ENCODE assay signal across 16 cellular contexts in genomic region chrX:154351183-154352011, GRCh38. TPM values are rescaled to one million over a fixed set of nuclear protein-coding genes. Genes with fewer than 3 reads are reported as not detected.
DNase-seq lines count a peak whose midpoint lies in the region; ATAC-seq and TF ChIP-seq lines count a peak whose summit lies in the region.
"Had no signal": no experiment of that assay in that cellular context is flagged by ENCODE, and none has a peak within 500 bp of the region (broad histone marks: within the 10 kb centered on the region; RNA-seq: fewer than 3 reads in every experiment).

No MANE protein-coding gene starts in this region.

- no peak overlapping the region for H2AFZ ChIP-seq in OCI-LY7 (ENCODE audit: low read length)

- no peaks in the 10 kb centered on the region for H3K27me3 Mint-ChIP-seq in activated CD4-positive, alpha-beta T cell treated with anti-CD3 and anti-CD28 coated beads, Interleukin-2, amount 10 ng/mL, durations not matched to agents 7 days and 5 days
- H3K27me3 Mint-ChIP-seq in glutamatergic neuron (ENCODE audit: unreplicated experiment), result peaks cover 3% of the 10 kb centered on the region

- DNase-seq in activated CD4-positive, alpha-beta T cell treated with anti-CD3 and anti-CD28 coated beads, Interleukin-2, amount 10 ng/mL, durations not matched to agents 7 days and 5 days, result peak; percentile 35
- no peak for DNase-seq in activated CD4-positive, alpha-beta T cell treated with anti-CD3 and anti-CD28 coated beads for 48 hours
- DNase-seq in T-helper 2 cell, result peak in 3 of 5 experiments; percentile 43 to 84 (median 81)
- no peak for DNase-seq in effector memory CD4-positive, alpha-beta T cell
- DNase-seq in OCI-LY7 (ENCODE audit: low spot score), result no peak
- no peak for DNase-seq in glutamatergic neuron
- DNase-seq: DMS79; NCI-H510A; stimulated activated CD4-positive, alpha-beta T cell treated with anti-CD3 and anti-CD28 coated beads, Interleukin-1b, Interleukin-23, amount 100 ng/mL, for 48 hours had no signal

- no peaks in the 10 kb centered on the region for H3K9me2 ChIP-seq in OCI-LY7 (ENCODE audit: insufficient read depth, low read length)

- H3K79me2 ChIP-seq in OCI-LY7 (ENCODE audit: insufficient read depth, low read depth, low read length), result no peaks in the 10 kb centered on the region

- H3K4me3 ChIP-seq in effector memory CD4-positive, alpha-beta T cell (ENCODE audit: insufficient read depth, low read depth, low read length, poor library complexity, severe bottlenecking), result peak overlapping the region; percentile 8
- H3K4me3 ChIP-seq in skin epidermis (no peak overlapping the region), OCI-LY7 (ENCODE audit: low read depth, low read length, poor library complexity, severe bottlenecking) (no peak overlapping the region)
- H3K4me3 ChIP-seq: A549, SJSA1 had no signal

- TF ChIP-seq CTCF in OCI-LY7 (conservative IDR thresholded peaks at IDR 0.05; ENCODE audit: low read length), result no peak
- TF ChIP-seq CTCF in glutamatergic neuron (IDR thresholded peaks at IDR 0.05; ENCODE audit: partially characterized antibody, unreplicated experiment), result no peak

- no peaks in the 10 kb centered on the region for H3K9me3 Mint-ChIP-seq in activated CD4-positive, alpha-beta T cell treated with anti-CD3 and anti-CD28 coated beads, Interleukin-2, amount 10 ng/mL, durations not matched to agents 7 days and 5 days
- H3K9me3 Mint-ChIP-seq in glutamatergic neuron (ENCODE audit: unreplicated experiment), result peaks cover 7% of the 10 kb centered on the region

- H3K4me2 ChIP-seq in OCI-LY7 (ENCODE audit: low read length), result no peak overlapping the region
- H3K4me2 ChIP-seq: A549 had no signal

- H3K27ac ChIP-seq in effector memory CD4-positive, alpha-beta T cell (ENCODE audit: insufficient read depth, low read length, poor library complexity, severe bottlenecking), result peak overlapping the region; percentile 53
- H3K27ac ChIP-seq in skin epidermis (peak overlapping the region in 13 of 21 experiments; percentile 7 to 76 (median 44)), OCI-LY7 (ENCODE audit: low read depth, low read length, poor library complexity, severe bottlenecking) (no peak overlapping the region)
- H3K27ac ChIP-seq: SJSA1 had no signal

- POLR2A ChIA-PET in activated CD4-positive, alpha-beta T cell treated with anti-CD3 and anti-CD28 coated beads, Interleukin-2, amount 10 ng/mL, durations not matched to agents 7 days and 5 days (lab: Charles Lee), result no interaction called here
- POLR2A ChIA-PET in OCI-LY7 (lab: Charles Lee), result no interaction called here

- no peaks in the 10 kb centered on the region for H3K27me3 ChIP-seq in effector memory CD4-positive, alpha-beta T cell (replicated peaks; ENCODE audit: control insufficient read depth, insufficient read depth, low read length, poor library complexity, severe bottlenecking)
- H3K27me3 ChIP-seq: SJSA1 had no signal

- H3K9me3 ChIP-seq in effector memory CD4-positive, alpha-beta T cell (ENCODE audit: control insufficient read depth, low read length), result no peaks in the 10 kb centered on the region
- H3K9me3 ChIP-seq in OCI-LY7 (ENCODE audit: low read length), result no peaks in the 10 kb centered on the region
- H3K9me3 ChIP-seq: A549, SJSA1 had no signal

- no TSS peak for BruUV-seq in OCI-LY7 (replicated peaks; lab: Mats Ljungman, UMichigan)

- peaks cover 84% of the 10 kb centered on the region for H3K4me1 ChIP-seq in effector memory CD4-positive, alpha-beta T cell (ENCODE audit: control insufficient read depth, insufficient read depth, low read length, poor library complexity, severe bottlenecking)
- no peaks in the 10 kb centered on the region for H3K4me1 ChIP-seq in OCI-LY7 (ENCODE audit: insufficient read depth, low read length, poor library complexity, severe bottlenecking)

- peaks cover 59% of the 10 kb centered on the region for H3K4me1 Mint-ChIP-seq in activated CD4-positive, alpha-beta T cell treated with anti-CD3 and anti-CD28 coated beads, Interleukin-2, amount 10 ng/mL, durations not matched to agents 7 days and 5 days
- no peaks in the 10 kb centered on the region for H3K4me1 Mint-ChIP-seq in glutamatergic neuron (ENCODE audit: low read depth, unreplicated experiment)

- peak overlapping the region; percentile 32 for H3K4me3 Mint-ChIP-seq in activated CD4-positive, alpha-beta T cell treated with anti-CD3 and anti-CD28 coated beads, Interleukin-2, amount 10 ng/mL, durations not matched to agents 7 days and 5 days
- H3K4me3 Mint-ChIP-seq in glutamatergic neuron (ENCODE audit: unreplicated experiment), result no peak overlapping the region

- peak overlapping the region; percentile 69 for H3K27ac Mint-ChIP-seq in activated CD4-positive, alpha-beta T cell treated with anti-CD3 and anti-CD28 coated beads, Interleukin-2, amount 10 ng/mL, durations not matched to agents 7 days and 5 days
- H3K27ac Mint-ChIP-seq in glutamatergic neuron (ENCODE audit: unreplicated experiment), result no peak overlapping the region

- peaks cover 71% of the 10 kb centered on the region for H3K36me3 ChIP-seq in effector memory CD4-positive, alpha-beta T cell (ENCODE audit: control insufficient read depth, insufficient read depth, low read length)
- peaks cover 42% of the 10 kb centered on the region for H3K36me3 ChIP-seq in OCI-LY7 (ENCODE audit: insufficient read depth, low read length)

- peaks cover 20% of the 10 kb centered on the region for H3K36me3 Mint-ChIP-seq in activated CD4-positive, alpha-beta T cell treated with anti-CD3 and anti-CD28 coated beads, Interleukin-2, amount 10 ng/mL, durations not matched to agents 7 days and 5 days (ENCODE audit: low read depth)
- H3K36me3 Mint-ChIP-seq in glutamatergic neuron (ENCODE audit: unreplicated experiment), result no peaks in the 10 kb centered on the region

- no peak for ATAC-seq in HG03442 (IDR thresholded peaks at IDR 0.05; ENCODE audit: unreplicated experiment)

- CTCF ChIA-PET in activated CD4-positive, alpha-beta T cell treated with anti-CD3 and anti-CD28 coated beads, Interleukin-2, amount 10 ng/mL, durations not matched to agents 7 days and 5 days (lab: Charles Lee), result no interaction called here
- CTCF ChIA-PET in OCI-LY7 (lab: Charles Lee; ENCODE audit: unreplicated experiment), result no interaction called here

- no peaks in the 10 kb centered on the region for H4K20me1 ChIP-seq in OCI-LY7 (ENCODE audit: insufficient read depth, low read length)

- intact Hi-C loops in OCI-LY7 (cut with micrococcal nuclease; ENCODE audit: unreplicated experiment), result no loop called here

RNA-seq across cellular contexts. Expression of gene FLNA, which starts 23.0 kb away (rescaled TPM):
- total RNA-seq in activated CD4-positive, alpha-beta T cell treated with anti-CD3 and anti-CD28 coated beads, Interleukin-2, amount 10 ng/mL, durations not matched to agents 7 days and 5 days, result 1,000 to 10,000 TPM; 1,440 to 1,524 TPM
- 78.8 and 91.2 TPM in 2 replicates for total RNA-seq in OCI-LY7 (2014; rRNA removed; shearing (Covaris generic))
- 96.9 and 97.7 TPM in 2 replicates for total RNA-seq in OCI-LY7 (2022)
- 499 TPM for total RNA-seq in glutamatergic neuron (ENCODE audit: unreplicated experiment)

RNA-seq across cellular contexts. Expression of gene EMD, which starts 27.7 kb away (rescaled TPM):
- 10 to 100 TPM; 52.1 to 59.9 TPM for total RNA-seq in activated CD4-positive, alpha-beta T cell treated with anti-CD3 and anti-CD28 coated beads, Interleukin-2, amount 10 ng/mL, durations not matched to agents 7 days and 5 days
- total RNA-seq in OCI-LY7 (2014; rRNA removed; shearing (Covaris generic)), result 25.3 and 35.4 TPM in 2 replicates
- 64.1 and 64.6 TPM in 2 replicates for total RNA-seq in OCI-LY7 (2022)
- 56.8 TPM for total RNA-seq in glutamatergic neuron (ENCODE audit: unreplicated experiment)

RNA-seq across cellular contexts. Expression of gene RPL10, which starts 46.8 kb away (rescaled TPM):
- total RNA-seq in activated CD4-positive, alpha-beta T cell treated with anti-CD3 and anti-CD28 coated beads, Interleukin-2, amount 10 ng/mL, durations not matched to agents 7 days and 5 days, result 1,000 to 10,000 TPM; 1,884 to 2,727 TPM
- 4,261 and 4,291 TPM in 2 replicates for total RNA-seq in OCI-LY7 (2014; rRNA removed; shearing (Covaris generic))
- 2,447 and 2,466 TPM in 2 replicates for total RNA-seq in OCI-LY7 (2022)
- total RNA-seq in glutamatergic neuron (ENCODE audit: unreplicated experiment), result 1,779 TPM

RNA-seq across cellular contexts. Expression of gene TKTL1, which starts 55.8 kb away (rescaled TPM):
- total RNA-seq in activated CD4-positive, alpha-beta T cell treated with anti-CD3 and anti-CD28 coated beads, Interleukin-2, amount 10 ng/mL, durations not matched to agents 7 days and 5 days, result 1 to 10 TPM; 4.2 to 5.2 TPM
- 0.06 TPM in 1 of 2 replicates, not detected in the other for total RNA-seq in OCI-LY7 (2014; rRNA removed; shearing (Covaris generic))
- total RNA-seq in OCI-LY7 (2022), result 0.78 TPM in 1 of 2 replicates, not detected in the other
- total RNA-seq in glutamatergic neuron (ENCODE audit: unreplicated experiment), result not detected
- total RNA-seq: SJSA1 had no signal

RNA-seq across cellular contexts. Expression of gene TEX28, which starts 56.5 kb away (rescaled TPM):
- not detected for total RNA-seq in activated CD4-positive, alpha-beta T cell treated with anti-CD3 and anti-CD28 coated beads, Interleukin-2, amount 10 ng/mL, durations not matched to agents 7 days and 5 days
- total RNA-seq in OCI-LY7 (2014; rRNA removed; shearing (Covaris generic)), result not detected in 2 replicates
- total RNA-seq in OCI-LY7 (2022) (not detected in 2 replicates), glutamatergic neuron (ENCODE audit: unreplicated experiment) (not detected)
- total RNA-seq: activated CD8-positive, alpha-beta memory T cell treated with anti-CD3 and anti-CD28 coated beads for 36 hours; omental fat pad; SJSA1; subcutaneous adipose tissue had no signal

Comparison
In these comparisons a context has a peak if more than half of its experiments do, and no peak if none do; other contexts are left out.
1. DNase-seq: peak in activated CD4-positive, alpha-beta T cell treated with anti-CD3 and anti-CD28 coated beads, Interleukin-2, amount 10 ng/mL, durations not matched to agents 7 days and 5 days (single experiment) and T-helper 2 cell (3 of 5); none in activated CD4-positive, alpha-beta T cell treated with anti-CD3 and anti-CD28 coated beads for 48 hours (single experiment), effector memory CD4-positive, alpha-beta T cell (0 of 3), OCI-LY7 (single experiment) and glutamatergic neuron (single experiment).